In genomic region chr3:6860911-6861330, GRCh38 we compare ENCODE assay signal across 1 cellular context.
TF ChIP-seq lines count a peak whose summit lies in the region.

GRM7 (plus strand) TSS chr3:6861115.

TF ChIP-seq in GM23338, 12 proteins besides CTCF, POLR2A, EP300 and RAD21 (continued from another document):
- TF ChIP-seq EZH2 (IDR thresholded peaks at IDR 0.05; ENCODE audit: low read depth, unreplicated experiment): no peak
- TF ChIP-seq REST (IDR thresholded peaks at IDR 0.05; ENCODE audit: unreplicated experiment): no peak
- no peak for TF ChIP-seq ETS1 (IDR thresholded peaks at IDR 0.05)
- no peak for TF ChIP-seq JUNB (IDR thresholded peaks at IDR 0.05; ENCODE audit: unreplicated experiment)
- TF ChIP-seq STAT1 (IDR thresholded peaks at IDR 0.05; ENCODE audit: unreplicated experiment): no peak
- TF ChIP-seq POLR2AphosphoS5 (IDR thresholded peaks at IDR 0.05; ENCODE audit: low read depth): no peak
- no peak for TF ChIP-seq CREB1 (CRISPR knock-in tag; IDR thresholded peaks at IDR 0.05; ENCODE audit: low read depth)
- no peak for TF ChIP-seq ZNF114 (CRISPR knock-in tag; IDR thresholded peaks at IDR 0.05)
